In the genomic region with DNA sequence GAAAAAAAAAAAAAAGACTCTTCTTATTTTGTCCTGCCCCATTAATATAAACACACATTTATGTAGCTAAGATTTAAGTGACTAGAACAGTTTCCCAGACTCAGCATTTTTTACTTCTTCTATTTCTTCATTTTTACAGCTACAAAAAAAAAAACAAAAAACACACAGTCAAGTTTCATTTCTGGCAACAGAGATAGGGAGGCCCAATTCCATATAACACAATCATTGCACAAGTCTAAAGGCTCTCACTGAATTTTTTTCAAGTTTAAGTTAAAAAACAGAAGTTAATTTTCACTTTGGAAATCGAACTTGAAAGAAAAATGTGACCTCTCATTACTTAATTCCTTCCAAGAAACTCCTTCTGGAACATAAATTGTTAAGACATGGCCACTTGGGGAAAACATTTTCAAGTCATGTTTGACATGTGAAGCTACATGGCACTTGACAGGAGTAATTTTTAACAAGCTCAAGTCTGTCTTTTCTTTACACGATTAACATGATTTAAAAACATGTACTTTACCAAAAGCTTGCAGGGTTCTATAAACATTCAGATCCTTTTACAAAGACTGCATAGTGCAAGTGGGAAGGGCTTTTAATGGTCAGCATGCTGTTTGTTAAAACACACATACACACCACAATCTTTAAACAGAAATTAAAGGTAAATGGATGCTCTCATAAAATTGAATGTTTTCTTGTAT, we compare ENCODE assay signal across 16 cellular contexts.
DNase-seq lines count a peak whose midpoint lies in the region; ATAC-seq and TF ChIP-seq lines count a peak whose summit lies in the region.
"Had no signal": no experiment of that assay in that cellular context is flagged by ENCODE, and none has a peak within 500 bp of the region (broad histone marks: within the 10 kb centered on the region; RNA-seq: fewer than 3 reads in every experiment).

No MANE protein-coding gene starts in this region.

- peaks cover 0 to 7% (median 1%) of the 10 kb centered on the region in 5 donors for H3K27me3 Mint-ChIP-seq in naive thymus-derived CD8-positive, alpha-beta T cell
- H3K27me3 Mint-ChIP-seq: activated CD8-positive, alpha-beta T cell treated with anti-CD3 and anti-CD28 coated beads for 36 hours had no signal

- no peaks in the 10 kb centered on the region for H3K9me3 Mint-ChIP-seq in naive thymus-derived CD8-positive, alpha-beta T cell
- H3K9me3 Mint-ChIP-seq: activated CD8-positive, alpha-beta T cell treated with anti-CD3 and anti-CD28 coated beads for 36 hours had no signal

- H3K27ac Mint-ChIP-seq in naive thymus-derived CD8-positive, alpha-beta T cell = no peak overlapping the region
- H3K27ac Mint-ChIP-seq: activated CD8-positive, alpha-beta T cell treated with anti-CD3 and anti-CD28 coated beads for 36 hours; B cell had no signal

- H3K4me3 Mint-ChIP-seq in naive thymus-derived CD8-positive, alpha-beta T cell = no peak overlapping the region
- H3K4me3 Mint-ChIP-seq: activated CD8-positive, alpha-beta T cell treated with anti-CD3 and anti-CD28 coated beads for 36 hours; B cell had no signal

- no peaks in the 10 kb centered on the region for H3K36me3 Mint-ChIP-seq in naive thymus-derived CD8-positive, alpha-beta T cell

- DNase-seq in HEK293T (ENCODE audit: extremely low spot score) (no peak), OCI-M1 (lab: John Stamatoyannopoulos, UW) (peak; percentile 78), fibroblast of pulmonary artery (ENCODE audit: low read depth) (peak; percentile 34), pons (ENCODE audit: low spot score) (peak; percentile 17), H7 (no peak), NAMALWA (ENCODE audit: low spot score) (no peak)
- DNase-seq in naive thymus-derived CD8-positive, alpha-beta T cell = no peak
- DNase-seq: activated CD8-positive, alpha-beta T cell treated with anti-CD3 and anti-CD28 coated beads for 36 hours; DMS 273 treated with DMSO at 0.1 percent for 48 hours; effector CD4-positive, alpha-beta T cell; NCI-H2029 treated with DMSO at 0.1 percent for 48 hours; NCI-H510A treated with DMSO at 0.1 percent for 48 hours; SW 1271 had no signal

- H3K4me1 Mint-ChIP-seq in naive thymus-derived CD8-positive, alpha-beta T cell = peaks cover 0 to 1% (median 0%) of the 10 kb centered on the region in 4 donors
- H3K4me1 Mint-ChIP-seq: B cell had no signal

- H3K27me3 ChIP-seq in H7 (ENCODE audit: control insufficient read depth, insufficient read depth, low read length) = no peaks in the 10 kb centered on the region

- TF ChIP-seq CTCF in fibroblast of pulmonary artery (IDR thresholded peaks at IDR 0.05; ENCODE audit: low read length, missing control alignments) = no peak

- POLR2A ChIA-PET in HEK293T (lab: Yijun Ruan, JAX) = interaction anchor here (0.5 to 0.9 kb wide), 2 partner anchors 18 to 37 kb away, joined by 3 to 5 read pairs; no protein-coding TSS in a partner anchor
- POLR2A ChIA-PET in naive thymus-derived CD8-positive, alpha-beta T cell (lab: Charles Lee) = interaction anchor here (0.6 kb wide), 1 partner anchor 15 kb away, joined by 3 read pairs; no protein-coding TSS in a partner anchor

- no peaks in the 10 kb centered on the region for H3K36me3 ChIP-seq in H7 (replicated peaks; ENCODE audit: control insufficient read depth, insufficient read depth, low read length)

- ATAC-seq in naive thymus-derived CD8-positive, alpha-beta T cell = no peak
- no peak for ATAC-seq in HG02763 (IDR thresholded peaks at IDR 0.05; ENCODE audit: unreplicated experiment)
- ATAC-seq: activated CD8-positive, alpha-beta T cell treated with anti-CD3 and anti-CD28 coated beads for 36 hours; Panc1 had no signal

- no peak overlapping the region for H3K4me3 ChIP-seq in fibroblast of pulmonary artery (replicated peaks; ENCODE audit: low read depth, low read length)
- no peak overlapping the region for H3K4me3 ChIP-seq in H7 (ENCODE audit: insufficient read depth, low read depth, low read length)

- CTCF ChIA-PET in HEK293T (lab: Yijun Ruan, JAX) = interaction anchor here (0.6 to 1.2 kb wide), 2 partner anchors 20 to 24 kb away, joined by 3 to 5 read pairs; no protein-coding TSS in a partner anchor

TF ChIP-seq in HEK293T, 16 proteins besides CTCF, POLR2A, EP300 and RAD21:
- no peak for TF ChIP-seq FOXM1 (IDR thresholded peaks at IDR 0.05; ENCODE audit: borderline replicate concordance)
- TF ChIP-seq BHLHE40 (IDR thresholded peaks at IDR 0.05; ENCODE audit: borderline replicate concordance) = no peak
- TF ChIP-seq SP1 (IDR thresholded peaks at IDR 0.05) = no peak
- TF ChIP-seq ELF4 (IDR thresholded peaks at IDR 0.05) = no peak
- peak; percentile 76 for TF ChIP-seq PKNOX1 (IDR thresholded peaks at IDR 0.05)
- no peak for TF ChIP-seq LEF1 (IDR thresholded peaks at IDR 0.05; ENCODE audit: borderline replicate concordance)

Comparison
In these comparisons a context has a peak if more than half of its experiments do, and no peak if none do; other contexts are left out.
1. DNase-seq: peak in OCI-M1 (single experiment), fibroblast of pulmonary artery (single experiment) and pons (single experiment); none in HEK293T (single experiment), H7 (single experiment), NAMALWA (single experiment) and naive thymus-derived CD8-positive, alpha-beta T cell (0 of 10).